Comparison of ENCODE assay signal across 8 cellular contexts in genomic region chr13:19957320-19958118, GRCh38. TPM values are rescaled to one million over a fixed set of nuclear protein-coding genes. Genes with fewer than 3 reads are reported as not detected.
DNase-seq lines count a peak whose midpoint lies in the region; ATAC-seq, FAIRE-seq and TF ChIP-seq lines count a peak whose summit lies in the region.

No MANE protein-coding gene starts in this region.

- DNase-seq in NCI-H2081 (lab: John Stamatoyannopoulos, UW) (peak; percentile 77 to 85), WTC11 (ENCODE audit: low spot score) (peak; percentile 73), bronchial epithelial cell (ENCODE audit: low read depth) (peak; percentile 66), inferior parietal cortex (ENCODE audit: extremely low spot score) (peak; percentile 85), smooth muscle cell of the brain vasculature (ENCODE audit: low read depth, low spot score) (peak; percentile 62)

- no peak overlapping the region for H3K27ac Mint-ChIP-seq in WTC11

- peak overlapping the region; percentile 65 for H3K4me3 ChIP-seq in bronchial epithelial cell (ENCODE audit: low read depth, low read length)

- POLR2A ChIA-PET in WTC11 (lab: Charles Lee): interaction anchor here (1.0 kb wide), 1 partner anchor 94 kb away, joined by 6 read pairs; the partner anchor contains the start of gene ZMYM5

- no peaks in the 10 kb centered on the region; the same call in 1 of the 2 replicates for H3K27me3 Mint-ChIP-seq in WTC11 (ENCODE audit: low read depth)

- H3K4me3 Mint-ChIP-seq in WTC11: peak overlapping the region; percentile 72

- H3K27me3 ChIP-seq in bronchial epithelial cell (ENCODE audit: control insufficient read depth, insufficient read depth, low read length): no peaks in the 10 kb centered on the region

- peaks cover 24% of the 10 kb centered on the region for H3K36me3 Mint-ChIP-seq in WTC11

- CTCF ChIA-PET in WTC11 (lab: Charles Lee): interaction anchor here (1.1 kb wide), 1 partner anchor 30 kb away, joined by 3 read pairs; no protein-coding TSS in a partner anchor

- TF ChIP-seq CTCF in GM12872 (IDR thresholded peaks at IDR 0.05; ENCODE audit: insufficient read depth, low read depth, low read length) (peak; percentile 77), WTC11 (IDR thresholded peaks at IDR 0.05) (peak; percentile 83), bronchial epithelial cell (IDR thresholded peaks at IDR 0.05; ENCODE audit: insufficient read depth, low read length, severe bottlenecking) (peak; percentile 63)

- H3K9me3 Mint-ChIP-seq in WTC11: peaks cover 8% of the 10 kb centered on the region; the same call in 1 of the 2 replicates

- ATAC-seq in HG02678 (IDR thresholded peaks at IDR 0.05; ENCODE audit: unreplicated experiment): peak; percentile 11
- ATAC-seq in WTC11: peak; percentile 2
- no peak for ATAC-seq in HG03025 (IDR thresholded peaks at IDR 0.05; ENCODE audit: low FRiP score, unreplicated experiment)

- peaks cover 2% of the 10 kb centered on the region for H3K36me3 ChIP-seq in bronchial epithelial cell (ENCODE audit: control insufficient read depth, insufficient read depth, low read length)

- peak; percentile 88 for FAIRE-seq in bronchial epithelial cell (lab: Jason Lieb, UNC)

- H3K4me1 Mint-ChIP-seq in WTC11: peaks cover 23% of the 10 kb centered on the region

TF ChIP-seq in WTC11, 78 proteins besides CTCF, POLR2A, EP300 and RAD21 (continues in another document):
- TF ChIP-seq GTF2I (CRISPR knock-in tag; conservative IDR thresholded peaks at IDR 0.05) (0 out of 2 replicates have a peak, but pooled peaks have one; percentile 38), CDX4 (CRISPR knock-in tag; IDR thresholded peaks at IDR 0.05; ENCODE audit: borderline replicate concordance) (no peak), PREB (CRISPR knock-in tag; IDR thresholded peaks at IDR 0.05; ENCODE audit: borderline replicate concordance) (no peak), ELF4 (CRISPR knock-in tag; IDR thresholded peaks at IDR 0.05; ENCODE audit: low read depth) (no peak), HMGXB4 (CRISPR knock-in tag; IDR thresholded peaks at IDR 0.05) (0 out of 2 replicates have a peak, but pooled peaks have one; percentile 49), JAZF1 (CRISPR knock-in tag; IDR thresholded peaks at IDR 0.05) (no peak), SP1 (CRISPR knock-in tag; conservative IDR thresholded peaks at IDR 0.05) (no peak), TP53 (CRISPR knock-in tag; IDR thresholded peaks at IDR 0.05) (peak; percentile 76; the same call in 1 of the 2 replicates), ZNF532 (CRISPR knock-in tag; IDR thresholded peaks at IDR 0.05; ENCODE audit: borderline replicate concordance) (no peak), NFE2L1 (CRISPR knock-in tag; IDR thresholded peaks at IDR 0.05) (no peak), EMX1 (CRISPR knock-in tag; IDR thresholded peaks at IDR 0.05) (no peak), PRRX2 (CRISPR knock-in tag; IDR thresholded peaks at IDR 0.05) (no peak), ZBTB21 (CRISPR knock-in tag; IDR thresholded peaks at IDR 0.05; ENCODE audit: borderline replicate concordance) (no peak), MXD4 (CRISPR knock-in tag; IDR thresholded peaks at IDR 0.05; ENCODE audit: borderline replicate concordance) (no peak), ZNF317 (CRISPR knock-in tag; IDR thresholded peaks at IDR 0.05; ENCODE audit: borderline replicate concordance, low read depth) (no peak), AFF4 (CRISPR knock-in tag; IDR thresholded peaks at IDR 0.05; ENCODE audit: borderline replicate concordance) (no peak), ZNF219 (CRISPR knock-in tag; IDR thresholded peaks at IDR 0.05; ENCODE audit: borderline replicate concordance) (no peak), ZNF423 (CRISPR knock-in tag; IDR thresholded peaks at IDR 0.05) (0 out of 2 replicates have a peak, but pooled peaks have one; percentile 39), FOXP1 (CRISPR knock-in tag; IDR thresholded peaks at IDR 0.05; ENCODE audit: borderline replicate concordance) (no peak)

RNA-seq across cellular contexts. Expression of gene ZMYM2, which starts 1.0 kb away (rescaled TPM):
- total RNA-seq in WTC11 (2021) (159 to 181 TPM (median 176 TPM) in 3 replicates), bronchial epithelial cell (61.1 and 71.2 TPM in 2 replicates)
